Comparison of ENCODE assay signal across 17 cellular contexts in the genomic region with DNA sequence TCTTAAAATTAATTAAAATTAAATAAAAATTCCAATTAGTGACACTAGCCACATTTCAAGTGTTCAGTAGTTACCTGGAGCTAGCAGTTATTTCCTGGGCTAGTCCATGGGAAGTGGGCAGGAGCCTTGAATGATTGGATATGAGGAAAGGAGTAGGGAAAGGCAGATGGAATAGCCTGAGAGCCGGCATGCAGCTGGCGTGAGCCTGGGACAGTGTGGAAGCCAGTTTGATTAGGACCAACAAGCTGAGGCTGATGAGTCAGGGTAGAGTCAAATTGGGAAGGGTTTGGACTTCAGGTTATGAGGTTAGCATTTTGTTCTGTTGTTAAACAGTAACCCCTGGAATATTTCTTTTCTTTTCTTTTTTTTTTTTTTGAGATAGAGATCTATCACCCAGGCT. TPM values are rescaled to one million over a fixed set of nuclear protein-coding genes. Genes with fewer than 3 reads are reported as not detected.
DNase-seq lines count a peak whose midpoint lies in the region; ATAC-seq, FAIRE-seq and TF ChIP-seq lines count a peak whose summit lies in the region.
"Had no signal": no experiment of that assay in that cellular context is flagged by ENCODE, and none has a peak within 500 bp of the region (broad histone marks: within the 10 kb centered on the region; RNA-seq: fewer than 3 reads in every experiment).

No MANE protein-coding gene starts in this region.

- H3K9ac ChIP-seq in HepG2 (ENCODE audit: insufficient read depth, low read depth, low read length), result no peak overlapping the region

- no peaks in the 10 kb centered on the region; the same call in 1 of the 2 replicates for H3K27me3 Mint-ChIP-seq in WTC11 (ENCODE audit: low read depth)

- H3K27ac ChIP-seq in HepG2 (ENCODE audit: extremely low read length, insufficient read depth, low read length), result no peak overlapping the region
- H3K27ac ChIP-seq: testis had no signal

- peaks cover 37% of the 10 kb centered on the region for H3K4me1 ChIP-seq in HepG2 (ENCODE audit: insufficient read depth, low read length)

- H3K27me3 ChIP-seq in HepG2 (ENCODE audit: control insufficient read depth in 1 of 2, insufficient read depth in 2 of 2, low read length in 2 of 2), result no peaks in the 10 kb centered on the region
- H3K27me3 ChIP-seq: testis had no signal

- no peaks in the 10 kb centered on the region for H3K9me3 Mint-ChIP-seq in WTC11
- H3K9me3 Mint-ChIP-seq: endodermal cell had no signal

- H3K27ac Mint-ChIP-seq in WTC11, result no peak overlapping the region
- H3K27ac Mint-ChIP-seq: endodermal cell had no signal

- CTCF ChIA-PET in HepG2 (lab: Yijun Ruan, JAX; ENCODE audit: low intra/inter-chr PET ratio, low total read pairs) (no interaction called here), WTC11 (lab: Charles Lee) (no interaction called here)

- H3K9me3 ChIP-seq in HepG2 (ENCODE audit: low read length), result no peaks in the 10 kb centered on the region
- H3K9me3 ChIP-seq: testis had no signal

- no peak for TF ChIP-seq POLR2A in HepG2 (IDR thresholded peaks at IDR 0.05; ENCODE audit: insufficient read depth in 1 of 2, low read depth in 2 of 2, low read length in 2 of 2)

- no peak overlapping the region for H3K4me3 Mint-ChIP-seq in WTC11
- H3K4me3 Mint-ChIP-seq: endodermal cell had no signal

- no peaks in the 10 kb centered on the region for H4K20me1 ChIP-seq in HepG2 (ENCODE audit: insufficient read depth, low read length)

- no peaks in the 10 kb centered on the region for H3K36me3 ChIP-seq in HepG2 (replicated peaks in 1 of 2; ENCODE audit: control insufficient read depth in 1 of 2, insufficient read depth in 2 of 2, low read length in 2 of 2)

- H3K79me2 ChIP-seq in HepG2 (ENCODE audit: insufficient read depth, low read length), result no peaks in the 10 kb centered on the region

- TF ChIP-seq CTCF in epithelial cell of esophagus (IDR thresholded peaks at IDR 0.05; ENCODE audit: insufficient read depth, low read depth, low read length, missing control alignments) (no peak), HepG2 (CRISPR knock-in tag; IDR thresholded peaks at IDR 0.05) (no peak), WTC11 (IDR thresholded peaks at IDR 0.05) (no peak)

- ATAC-seq in HepG2 (peak; percentile 30; the same call in 2 of the 3 replicates), HG02885 (IDR thresholded peaks at IDR 0.05; ENCODE audit: poor library complexity, unreplicated experiment) (no peak), WTC11 (no peak), HG02623 (IDR thresholded peaks at IDR 0.05; ENCODE audit: unreplicated experiment) (no peak)
- ATAC-seq: activated CD4-positive, CD25-positive, alpha-beta regulatory T cell treated with anti-CD3 and anti-CD28 coated beads, Interleukin-2, amount 50 U/mL, for 24 hours had no signal

- intact Hi-C loops in HepG2 (cut with micrococcal nuclease; ENCODE audit: unreplicated experiment), result no loop called here

- 25% methylated on average over 2 of the region's 2 CpGs for WGBS in HepG2 (ENCODE audit: low lambda C conversion rate)

- FAIRE-seq in HepG2 (lab: Jason Lieb, UNC), result no peak
- FAIRE-seq: D721Med had no signal

- peaks cover 7% of the 10 kb centered on the region for H3K4me1 Mint-ChIP-seq in WTC11

- TF ChIP-seq EP300 in HepG2 (IDR thresholded peaks at IDR 0.05; ENCODE audit: low read depth in 2 of 2, low read length in 2 of 2) (no peak), HepG2 (CRISPR knock-in tag; IDR thresholded peaks at IDR 0.05; ENCODE audit: borderline replicate concordance) (no peak)

- no peak overlapping the region for H2AFZ ChIP-seq in HepG2 (ENCODE audit: low read length)

- POLR2A ChIA-PET in HepG2 (lab: Yijun Ruan, JAX) (interaction anchor here (5.5 kb wide), 1 partner anchor 15 kb away, joined by 31 read pairs; a partner anchor contains a TSS), WTC11 (lab: Charles Lee) (no interaction called here)

- no TSS peak for BruUV-seq in HepG2 (replicated peaks; lab: Mats Ljungman, UMichigan)

- no peak for TF ChIP-seq RAD21 in HepG2 (CRISPR knock-in tag; IDR thresholded peaks at IDR 0.05)

- H3K4me2 ChIP-seq in HepG2 (ENCODE audit: low read depth, low read length), result no peak overlapping the region

- H3K4me3 ChIP-seq in epithelial cell of esophagus (ENCODE audit: low read length), result no peak overlapping the region
- H3K4me3 ChIP-seq in HepG2 (replicated peaks in 1 of 3; ENCODE audit: insufficient read depth in 1 of 3, low read depth in 2 of 3, low read length in 3 of 3), result no peak overlapping the region
- H3K4me3 ChIP-seq: testis had no signal

- in situ Hi-C loops in HepG2 (cut with HindIII; ENCODE audit: extremely low pct_ligation_motif_present, low pct_unique_long_range_greater_than_20kb), result no loop called here

- H3K36me3 Mint-ChIP-seq in WTC11, result no peaks in the 10 kb centered on the region

- DNase-seq in AG20443 (ENCODE audit: low spot score) (peak; percentile 76), HT1080 (ENCODE audit: low read depth) (peak; percentile 74), epithelial cell of esophagus (ENCODE audit: low read depth) (peak; percentile 69), HepG2 (ENCODE audit: low spot score) (peak; percentile 24), WTC11 (ENCODE audit: low spot score) (no peak), GDM1 (lab: John Stamatoyannopoulos, UW) (no peak)
- DNase-seq: activated effector memory CD4-positive, alpha-beta T cell treated with Interleukin-2 at 50 U/mL for 16 hours; endodermal cell; occipital lobe; SIG-M5; stimulated activated CD4-positive, alpha-beta T cell treated with anti-CD3 and anti-CD28 coated beads, Interleukin-4, amount 100 ng/mL, for 24 hours; stimulated activated CD8-positive, alpha-beta memory T cell treated with anti-CD3 and anti-CD28 coated beads, Interleukin-4, amount 100 ng/mL, for 48 hours; testis had no signal

TF ChIP-seq in HepG2, 621 proteins besides CTCF, POLR2A, EP300 and RAD21:
- TF ChIP-seq ZFP1 (CRISPR knock-in tag; IDR thresholded peaks at IDR 0.05) (no peak), FOSL2 (CRISPR knock-in tag; IDR thresholded peaks at IDR 0.05) (0 out of 2 replicates have a peak, but pooled peaks have one; percentile 17)

TF ChIP-seq in WTC11, 78 proteins besides CTCF, POLR2A, EP300 and RAD21 (continues in another document):
- TF ChIP-seq ZNF138 (CRISPR knock-in tag; conservative IDR thresholded peaks at IDR 0.05), result no peak
- TF ChIP-seq, protein P1, sequence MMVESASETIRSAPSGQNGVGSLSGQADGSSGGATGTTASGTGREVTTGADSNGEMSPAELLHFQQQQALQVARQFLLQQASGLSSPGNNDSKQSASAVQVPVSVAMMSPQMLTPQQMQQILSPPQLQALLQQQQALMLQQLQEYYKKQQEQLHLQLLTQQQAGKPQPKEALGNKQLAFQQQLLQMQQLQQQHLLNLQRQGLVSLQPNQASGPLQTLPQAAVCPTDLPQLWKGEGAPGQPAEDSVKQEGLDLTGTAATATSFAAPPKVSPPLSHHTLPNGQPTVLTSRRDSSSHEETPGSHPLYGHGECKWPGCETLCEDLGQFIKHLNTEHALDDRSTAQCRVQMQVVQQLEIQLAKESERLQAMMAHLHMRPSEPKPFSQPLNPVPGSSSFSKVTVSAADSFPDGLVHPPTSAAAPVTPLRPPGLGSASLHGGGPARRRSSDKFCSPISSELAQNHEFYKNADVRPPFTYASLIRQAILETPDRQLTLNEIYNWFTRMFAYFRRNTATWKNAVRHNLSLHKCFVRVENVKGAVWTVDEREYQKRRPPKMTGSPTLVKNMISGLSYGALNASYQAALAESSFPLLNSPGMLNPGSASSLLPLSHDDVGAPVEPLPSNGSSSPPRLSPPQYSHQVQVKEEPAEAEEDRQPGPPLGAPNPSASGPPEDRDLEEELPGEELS (CRISPR knock-in tag; IDR thresholded peaks at IDR 0.05), result no peak
- TF ChIP-seq SP1 (CRISPR knock-in tag; conservative IDR thresholded peaks at IDR 0.05), result no peak
- TF ChIP-seq, protein P2, sequence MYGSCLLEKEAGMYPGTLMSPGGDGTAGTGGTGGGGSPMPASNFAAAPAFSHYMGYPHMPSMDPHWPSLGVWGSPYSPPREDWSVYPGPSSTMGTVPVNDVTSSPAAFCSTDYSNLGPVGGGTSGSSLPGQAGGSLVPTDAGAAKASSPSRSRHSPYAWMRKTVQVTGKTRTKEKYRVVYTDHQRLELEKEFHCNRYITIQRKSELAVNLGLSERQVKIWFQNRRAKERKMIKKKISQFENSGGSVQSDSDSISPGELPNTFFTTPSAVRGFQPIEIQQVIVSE (CRISPR knock-in tag; IDR thresholded peaks at IDR 0.05; ENCODE audit: borderline replicate concordance), result no peak
- no peak for TF ChIP-seq JAZF1 (CRISPR knock-in tag; IDR thresholded peaks at IDR 0.05)
- TF ChIP-seq ZNF423 (CRISPR knock-in tag; IDR thresholded peaks at IDR 0.05), result no peak

RNA-seq across cellular contexts. Expression of a gene that starts 15.3 kb away (rescaled TPM):
- total RNA-seq in HT1080 (2014; rRNA removed; shearing (Covaris generic)), result 25.5 and 35.0 TPM in 2 replicates
- 31.5 and 42.2 TPM in 2 replicates for polyA plus RNA-seq in HT1080 (2015; cell fraction: cytosol; rRNA removed)
- polyA plus RNA-seq in HT1080 (2015; cell fraction: nucleus; rRNA removed), result 20.6 and 23.6 TPM in 2 replicates
- 22.9 and 45.8 TPM in 2 replicates for total RNA-seq in HepG2 (2016; rRNA removed; fragmentation: Illumina TruSeq; extraction: Trizol)
- 8.3 and 10.6 TPM in 2 replicates for total RNA-seq in HepG2 (2016; cell fraction: cytosol; rRNA removed; fragmentation: Illumina TruSeq; extraction: Trizol; ENCODE audit: low read depth)
- total RNA-seq in HepG2 (2016; cell fraction: insoluble cytoplasmic fraction; rRNA removed; fragmentation: Illumina TruSeq; extraction: Trizol), result 22.8 and 43.0 TPM in 2 replicates
- total RNA-seq in HepG2 (2016; cell fraction: membrane; rRNA removed; fragmentation: Illumina TruSeq; extraction: Trizol), result 30.7 and 34.7 TPM in 2 replicates
- total RNA-seq in HepG2 (2016; cell fraction: nucleus; rRNA removed; fragmentation: Illumina TruSeq; extraction: Trizol), result 21.1 and 24.0 TPM in 2 replicates
- polyA plus RNA-seq in HepG2 (2011; rRNA removed), result 23.7 and 31.0 TPM in 2 replicates
- polyA plus RNA-seq in HepG2 (2011; cell fraction: cytosol; rRNA removed), result 13.2 and 21.5 TPM in 2 replicates
- 10.2 and 12.4 TPM in 2 replicates for polyA plus RNA-seq in HepG2 (2011; cell fraction: nucleus; rRNA removed)
- polyA plus RNA-seq in HepG2 (2012), result 26.8 and 27.3 TPM in 2 replicates
- 3.4 and 3.6 TPM in 2 replicates for polyA plus RNA-seq in HepG2 (2016; cell fraction: cytosol; fragmentation: Illumina TruSeq; extraction: Trizol; ENCODE audit: low read depth)
- polyA plus RNA-seq in HepG2 (2016; cell fraction: insoluble cytoplasmic fraction; fragmentation: Illumina TruSeq; extraction: Trizol; ENCODE audit: low read depth), result 41.0 and 43.8 TPM in 2 replicates
- 18.5 and 20.3 TPM in 2 replicates for polyA plus RNA-seq in HepG2 (2016; cell fraction: membrane; fragmentation: Illumina TruSeq; extraction: Trizol; ENCODE audit: low read depth)
- 24.4 and 25.6 TPM in 2 replicates for polyA plus RNA-seq in HepG2 (2016; cell fraction: nucleus; fragmentation: Illumina TruSeq; extraction: Trizol; ENCODE audit: insufficient read depth, low read depth)
- 21.9 and 29.7 TPM in 2 replicates for polyA minus RNA-seq in HepG2 (2011; rRNA and poly(A)+ RNA removed; ENCODE audit: low replicate concordance)
- 37.8 and 38.8 TPM in 2 replicates for polyA minus RNA-seq in HepG2 (2011; cell fraction: cytosol; rRNA and poly(A)+ RNA removed)
- 37.3 and 39.9 TPM in 2 replicates for polyA minus RNA-seq in HepG2 (2011; cell fraction: nucleus; rRNA and poly(A)+ RNA removed)
- 48.7 to 51.4 TPM (median 48.8 TPM) in 3 replicates for total RNA-seq in WTC11 (2021)

Comparison
In these comparisons a context has a peak if more than half of its experiments do, and no peak if none do; other contexts are left out.
1. DNase-seq: peak in AG20443 (single experiment), HT1080 (single experiment), epithelial cell of esophagus (single experiment) and HepG2 (single experiment); none in WTC11 (single experiment) and GDM1 (single experiment).